Comparison of ENCODE assay signal across 2 cellular contexts in genomic region chr20:56592817-56593216, GRCh38.
TF ChIP-seq lines count a peak whose summit lies in the region.

No MANE protein-coding gene starts in this region.

TF ChIP-seq in A549, 52 proteins besides CTCF, POLR2A, EP300 and RAD21:
- TF ChIP-seq HOXB13 (CRISPR knock-in tag; IDR thresholded peaks at IDR 0.05; ENCODE audit: low read depth) (no peak), PHF8 (IDR thresholded peaks at IDR 0.05; ENCODE audit: borderline replicate concordance, low read depth) (no peak), NFE2L2 (conservative IDR thresholded peaks at IDR 0.05; ENCODE audit: low read length) (no peak), HEYL (CRISPR knock-in tag; IDR thresholded peaks at IDR 0.05) (no peak), ATOH8 (CRISPR knock-in tag; IDR thresholded peaks at IDR 0.05; ENCODE audit: low read depth) (no peak), SREBF2 (IDR thresholded peaks at IDR 0.05) (no peak), BCL3 (IDR thresholded peaks at IDR 0.05) (no peak), POLR2AphosphoS2 (conservative IDR thresholded peaks at IDR 0.05; ENCODE audit: low read length) (no peak), ZFP36 (IDR thresholded peaks at IDR 0.05; ENCODE audit: borderline replicate concordance, partially characterized antibody) (no peak), CHD4 (IDR thresholded peaks at IDR 0.05; ENCODE audit: borderline replicate concordance) (no peak), JUN (IDR thresholded peaks at IDR 0.05) (no peak), KDM5A (IDR thresholded peaks at IDR 0.05) (no peak), NPAS2 (CRISPR knock-in tag; IDR thresholded peaks at IDR 0.05; ENCODE audit: borderline replicate concordance) (no peak), HES2 (IDR thresholded peaks at IDR 0.05) (no peak), MAFK (IDR thresholded peaks at IDR 0.05; ENCODE audit: partially characterized antibody) (no peak), E2F6 (IDR thresholded peaks at IDR 0.05; ENCODE audit: borderline replicate concordance, low read depth) (no peak), GATA3 (IDR thresholded peaks at IDR 0.05; ENCODE audit: borderline replicate concordance) (no peak), MAX (IDR thresholded peaks at IDR 0.05) (no peak)

TF ChIP-seq in HCT116, 20 proteins besides CTCF, POLR2A, EP300 and RAD21:
- TF ChIP-seq MAX (IDR thresholded peaks at IDR 0.05) (no peak), CBX3 (IDR thresholded peaks at IDR 0.05; ENCODE audit: low read depth) (no peak), ZBTB33 (IDR thresholded peaks at IDR 0.05; ENCODE audit: extremely low read depth, insufficient replicate concordance, low read length) (no peak), YY1 (IDR thresholded peaks at IDR 0.05; ENCODE audit: extremely low read depth, insufficient replicate concordance, low read depth, low read length) (no peak), TCF7L2 (IDR thresholded peaks at IDR 0.05; ENCODE audit: borderline replicate concordance, extremely low read depth, insufficient read depth, insufficient read length) (no peak), CEBPB (IDR thresholded peaks at IDR 0.05; ENCODE audit: low read depth) (no peak), JUND (IDR thresholded peaks at IDR 0.05) (no peak), SRF (IDR thresholded peaks at IDR 0.05; ENCODE audit: low read depth) (no peak), ZFX (IDR thresholded peaks at IDR 0.05) (no peak)
